26 cellular contexts compared by ENCODE assay signal in the genomic region with DNA sequence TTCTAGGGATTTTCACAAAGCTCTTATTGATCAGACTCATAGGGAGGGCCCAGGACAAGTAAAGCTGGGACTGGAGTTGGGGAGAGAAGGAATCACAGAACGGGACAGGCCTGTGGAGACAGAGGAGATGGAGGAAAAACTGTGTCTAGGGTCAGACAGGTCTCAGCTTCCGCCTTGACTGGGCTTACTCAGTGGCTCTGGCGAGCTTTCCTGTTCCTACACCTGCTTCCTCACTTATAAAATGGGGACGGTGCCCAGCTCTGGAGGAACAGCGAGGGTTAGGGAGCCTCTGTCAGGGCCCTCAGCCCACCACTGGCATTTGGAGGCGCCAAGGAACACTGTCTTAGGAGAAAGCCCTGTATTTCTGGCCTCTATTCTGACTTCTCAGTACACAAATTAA.
"Had no signal": no experiment of that assay in that cellular context is flagged by ENCODE, and none has a peak within 500 bp of the region (broad histone marks: within the 10 kb centered on the region; RNA-seq: fewer than 3 reads in every experiment).

No MANE protein-coding gene starts in this region.

- H3K4me3 Mint-ChIP-seq: activated CD8-positive, alpha-beta T cell treated with anti-CD3 and anti-CD28 coated beads for 36 hours; activated naive CD4-positive, alpha-beta T cell treated with anti-CD3 and anti-CD28 coated beads, Interleukin-2, amount 10 ng/mL, durations not matched to agents 7 days and 5 days; T-helper 17 cell had no signal

- H3K27me3 Mint-ChIP-seq: activated CD8-positive, alpha-beta T cell treated with anti-CD3 and anti-CD28 coated beads for 36 hours; activated naive CD4-positive, alpha-beta T cell treated with anti-CD3 and anti-CD28 coated beads, Interleukin-2, amount 10 ng/mL, durations not matched to agents 7 days and 5 days; T-helper 17 cell had no signal

- H3K4me3 ChIP-seq: coronary artery, esophagus muscularis mucosa, mucosa of descending colon, testis, transverse colon had no signal

- H3K27me3 ChIP-seq: brain microvascular endothelial cell, esophagus muscularis mucosa, foreskin keratinocyte, testis, transverse colon had no signal

- H3K9me3 Mint-ChIP-seq: activated CD8-positive, alpha-beta T cell treated with anti-CD3 and anti-CD28 coated beads for 36 hours; activated naive CD4-positive, alpha-beta T cell treated with anti-CD3 and anti-CD28 coated beads, Interleukin-2, amount 10 ng/mL, durations not matched to agents 7 days and 5 days had no signal

- H3K27ac Mint-ChIP-seq: activated CD8-positive, alpha-beta T cell treated with anti-CD3 and anti-CD28 coated beads for 36 hours; activated naive CD4-positive, alpha-beta T cell treated with anti-CD3 and anti-CD28 coated beads, Interleukin-2, amount 10 ng/mL, durations not matched to agents 7 days and 5 days; T-helper 17 cell had no signal

- DNase-seq: activated CD4-positive, alpha-beta T cell treated with anti-CD3 and anti-CD28 coated beads, Interleukin-2, amount 50 U/mL, for 1 hour; activated CD4-positive, CD25-positive, alpha-beta regulatory T cell treated with anti-CD3 and anti-CD28 coated beads, Interleukin-2, amount 50 U/mL, for 72 hours; activated CD8-positive, alpha-beta T cell treated with anti-CD3 and anti-CD28 coated beads for 36 hours; activated effector memory CD4-positive, alpha-beta T cell treated with anti-CD3 and anti-CD28 coated beads, Interleukin-2, amount 50 U/mL, for 16 hours; activated naive CD4-positive, alpha-beta T cell treated with anti-CD3 and anti-CD28 coated beads, Interleukin-2, amount 10 ng/mL, durations not matched to agents 7 days and 5 days; activated T-cell treated with anti-CD3 and anti-CD28 coated beads, Interleukin-2, amount 50 U/mL, for 48 hours; amniotic stem cell; brain microvascular endothelial cell; foreskin keratinocyte; left cardiac atrium; left ventricle myocardium superior; mucosa of descending colon; occipital lobe; posterior cingulate gyrus; right cardiac atrium; stimulated activated CD4-positive, alpha-beta T cell treated with anti-CD3 and anti-CD28 coated beads, Interleukin-15, amount 100 ng/mL, for 24 hours; stimulated activated CD4-positive, alpha-beta T cell treated with anti-CD3 and anti-CD28 coated beads, Interleukin-2, amount 100 ng/mL, for 24 hours; stimulated activated naive CD8-positive, alpha-beta T cell treated with anti-CD3 and anti-CD28 coated beads, Interleukin-15, Interleukin-2, amounts not matched to agents 100 U/mL and 50 U/mL, for 24 hours; T-helper 17 cell; T1000; testis; transverse colon; WERI-Rb-1 had no signal

- H3K9me3 ChIP-seq: esophagus muscularis mucosa, mucosa of descending colon, testis, transverse colon had no signal

- H3K4me1 ChIP-seq: esophagus muscularis mucosa, foreskin keratinocyte, testis had no signal

- H3K27ac ChIP-seq: brain microvascular endothelial cell, coronary artery, esophagus muscularis mucosa, foreskin keratinocyte, testis, transverse colon, WERI-Rb-1 had no signal

- ATAC-seq: activated CD8-positive, alpha-beta T cell treated with anti-CD3 and anti-CD28 coated beads for 36 hours; foreskin keratinocyte; left cardiac atrium; left ventricle myocardium superior; mucosa of descending colon; right cardiac atrium; SK-N-SH treated with all-trans-retinoic acid at 6 μM for 48 hours; stimulated activated naive CD8-positive, alpha-beta T cell treated with anti-CD3 and anti-CD28 coated beads, Interleukin-15, Interleukin-2, amounts not matched to agents 100 U/mL and 50 U/mL, for 24 hours; T-helper 17 cell had no signal
